Comparison of ENCODE assay signal across 17 cellular contexts in genomic region chr3:128782282-128783146, GRCh38. TPM values are rescaled to one million over a fixed set of nuclear protein-coding genes. Genes with fewer than 3 reads are reported as not detected.
DNase-seq lines count a peak whose midpoint lies in the region; ATAC-seq and TF ChIP-seq lines count a peak whose summit lies in the region.
"Had no signal": no experiment of that assay in that cellular context is flagged by ENCODE, and none has a peak within 500 bp of the region (broad histone marks: within the 10 kb centered on the region; RNA-seq: fewer than 3 reads in every experiment).

No MANE protein-coding gene starts in this region.

- no peaks in the 10 kb centered on the region for H3K27me3 Mint-ChIP-seq in CD4-positive, alpha-beta memory T cell
- H3K27me3 Mint-ChIP-seq in activated naive CD8-positive, alpha-beta T cell treated with anti-CD3 and anti-CD28 coated beads, Interleukin-2, amount 50 U/mL, for 24 hours, result no peaks in the 10 kb centered on the region
- H3K27me3 Mint-ChIP-seq in nephron progenitor cell (ENCODE audit: low read depth, poor library complexity), result no peaks in the 10 kb centered on the region

- POLR2A ChIA-PET in CD4-positive, alpha-beta memory T cell (lab: Charles Lee; ENCODE audit: partially characterized antibody), result no interaction called here

- peaks cover 100% of the 10 kb centered on the region for H4K20me1 ChIP-seq in BLaER1

- H3K4me3 Mint-ChIP-seq in CD4-positive, alpha-beta memory T cell, result no peak overlapping the region
- no peak overlapping the region for H3K4me3 Mint-ChIP-seq in activated naive CD8-positive, alpha-beta T cell treated with anti-CD3 and anti-CD28 coated beads, Interleukin-2, amount 50 U/mL, for 24 hours
- no peak overlapping the region for H3K4me3 Mint-ChIP-seq in nephron progenitor cell

- H3K36me3 ChIP-seq in BLaER1, result peaks cover 38% of the 10 kb centered on the region
- H3K36me3 ChIP-seq in CD4-positive, alpha-beta memory T cell (ENCODE audit: insufficient read depth, low read length), result no peaks in the 10 kb centered on the region
- H3K36me3 ChIP-seq: ovary had no signal

- no peak overlapping the region for H3K4me3 ChIP-seq in BLaER1
- no peak overlapping the region for H3K4me3 ChIP-seq in CD4-positive, alpha-beta memory T cell (ENCODE audit: low read length in 2 of 2)
- H3K4me3 ChIP-seq: ovary had no signal

- H3K27me3 ChIP-seq in BLaER1, result no peaks in the 10 kb centered on the region
- H3K27me3 ChIP-seq in CD4-positive, alpha-beta memory T cell (ENCODE audit: insufficient read depth, low read length), result no peaks in the 10 kb centered on the region
- H3K27me3 ChIP-seq: ovary had no signal

- no peak overlapping the region for H3K27ac ChIP-seq in BLaER1
- H3K27ac ChIP-seq in CD4-positive, alpha-beta memory T cell (ENCODE audit: low read depth, low read length), result no peak overlapping the region
- H3K27ac ChIP-seq: ovary had no signal

- H3K9me3 Mint-ChIP-seq in CD4-positive, alpha-beta memory T cell, result no peaks in the 10 kb centered on the region
- H3K9me3 Mint-ChIP-seq in activated naive CD8-positive, alpha-beta T cell treated with anti-CD3 and anti-CD28 coated beads, Interleukin-2, amount 50 U/mL, for 24 hours, result no peaks in the 10 kb centered on the region
- no peaks in the 10 kb centered on the region for H3K9me3 Mint-ChIP-seq in nephron progenitor cell

- ATAC-seq in activated naive CD8-positive, alpha-beta T cell treated with anti-CD3 and anti-CD28 coated beads, Interleukin-2, amount 50 U/mL, for 24 hours, result peak; percentile 31

- H3K36me3 Mint-ChIP-seq in CD4-positive, alpha-beta memory T cell, result peaks cover 0 to 2% of the 10 kb centered on the region in 2 donors
- peaks cover 7% of the 10 kb centered on the region for H3K36me3 Mint-ChIP-seq in activated naive CD8-positive, alpha-beta T cell treated with anti-CD3 and anti-CD28 coated beads, Interleukin-2, amount 50 U/mL, for 24 hours (ENCODE audit: low read depth)
- H3K36me3 Mint-ChIP-seq in nephron progenitor cell (ENCODE audit: low read depth), result peaks cover 1% of the 10 kb centered on the region

- DNase-seq in CD4-positive, alpha-beta memory T cell, result peak in 1 of 5 donors; percentile 17
- no peak for DNase-seq in activated naive CD8-positive, alpha-beta T cell treated with anti-CD3 and anti-CD28 coated beads, Interleukin-2, amount 50 U/mL, for 24 hours
- DNase-seq in nephron progenitor cell (no peak), GM13977 (ENCODE audit: low spot score) (no peak), NCI-H748 treated with DMSO at 0.1 percent for 48 hours (lab: John Stamatoyannopoulos, UW) (no peak)
- no peak for DNase-seq in activated CD8-positive, alpha-beta memory T cell treated with anti-CD3 and anti-CD28 coated beads for 24 hours
- DNase-seq: activated CD4-positive, CD25-positive, alpha-beta regulatory T cell; activated CD8-positive, alpha-beta memory T cell treated with anti-CD3 and anti-CD28 coated beads, Interleukin-2, amount 50 U/mL, for 48 hours; DMS79 treated with DMSO at 0.1 percent for 48 hours; KBM-7; NCI-H2029 treated with DMSO at 0.1 percent for 48 hours; NCI-H510A treated with DMSO at 0.1 percent for 48 hours; ovary; SHP77; stimulated activated CD4-positive, alpha-beta T cell treated with anti-CD3 and anti-CD28 coated beads, Interleukin-4, amount 100 ng/mL, for 4 hours; stimulated activated CD8-positive, alpha-beta memory T cell treated with anti-CD3 and anti-CD28 coated beads, Interleukin-4, amount 100 ng/mL, for 48 hours had no signal

- TF ChIP-seq CTCF in nephron progenitor cell (IDR thresholded peaks at IDR 0.05) (no peak), GM13977 (IDR thresholded peaks at IDR 0.05; ENCODE audit: extremely low read depth, insufficient read depth, missing control alignments) (no peak)

- H3K4me2 ChIP-seq in BLaER1, result 0 out of 2 replicates have a peak overlapping the region, but pooled peaks have one; percentile 5

- intact Hi-C loops in CD4-positive, alpha-beta memory T cell (cut with micrococcal nuclease), result no loop called here

- H3K9me3 ChIP-seq in BLaER1, result no peaks in the 10 kb centered on the region
- no peaks in the 10 kb centered on the region for H3K9me3 ChIP-seq in CD4-positive, alpha-beta memory T cell (ENCODE audit: control insufficient read depth in 1 of 2, low read length in 2 of 2)
- H3K9me3 ChIP-seq: ovary had no signal

- peak overlapping the region in 6 of 7 donors; percentile 31 to 74 (median 58) for H3K27ac Mint-ChIP-seq in CD4-positive, alpha-beta memory T cell
- H3K27ac Mint-ChIP-seq in activated naive CD8-positive, alpha-beta T cell treated with anti-CD3 and anti-CD28 coated beads, Interleukin-2, amount 50 U/mL, for 24 hours, result peak overlapping the region; percentile 72
- H3K27ac Mint-ChIP-seq in nephron progenitor cell, result peak overlapping the region; percentile 87

- H3K9ac ChIP-seq in BLaER1, result no peak overlapping the region

- CTCF ChIA-PET in CD4-positive, alpha-beta memory T cell (lab: Charles Lee; ENCODE audit: partially characterized antibody), result interaction anchor here (2.8 to 3.6 kb wide), 2 partner anchors 12 to 64 kb away, joined by 15 to 20 read pairs; no protein-coding TSS in a partner anchor

- peaks cover 55 to 87% (median 74%) of the 10 kb centered on the region in 4 donors for H3K4me1 Mint-ChIP-seq in CD4-positive, alpha-beta memory T cell
- peaks cover 96% of the 10 kb centered on the region for H3K4me1 Mint-ChIP-seq in activated naive CD8-positive, alpha-beta T cell treated with anti-CD3 and anti-CD28 coated beads, Interleukin-2, amount 50 U/mL, for 24 hours
- H3K4me1 Mint-ChIP-seq in nephron progenitor cell, result peaks cover 80% of the 10 kb centered on the region

- in situ Hi-C loops in GM13977 (cut with MboI; ENCODE audit: low pct_unique_long_range_greater_than_20kb, low sequenced_read_pairs, unreplicated experiment), result no loop called here

- H3K4me1 ChIP-seq in BLaER1, result peaks cover 47% of the 10 kb centered on the region
- H3K4me1 ChIP-seq in CD4-positive, alpha-beta memory T cell (ENCODE audit: insufficient read depth, low read length), result peaks cover 62% of the 10 kb centered on the region

RNA-seq across cellular contexts. Expression of gene RAB7A, which starts 56.5 kb away (rescaled TPM):
- 100 to 1,000 TPM; 141 to 152 TPM for total RNA-seq in CD4-positive, alpha-beta memory T cell
- polyA plus RNA-seq in CD4-positive, alpha-beta memory T cell, result 100 to 1,000 TPM; 185 to 269 TPM
